1 cellular context compared by ENCODE assay signal in the genomic region with DNA sequence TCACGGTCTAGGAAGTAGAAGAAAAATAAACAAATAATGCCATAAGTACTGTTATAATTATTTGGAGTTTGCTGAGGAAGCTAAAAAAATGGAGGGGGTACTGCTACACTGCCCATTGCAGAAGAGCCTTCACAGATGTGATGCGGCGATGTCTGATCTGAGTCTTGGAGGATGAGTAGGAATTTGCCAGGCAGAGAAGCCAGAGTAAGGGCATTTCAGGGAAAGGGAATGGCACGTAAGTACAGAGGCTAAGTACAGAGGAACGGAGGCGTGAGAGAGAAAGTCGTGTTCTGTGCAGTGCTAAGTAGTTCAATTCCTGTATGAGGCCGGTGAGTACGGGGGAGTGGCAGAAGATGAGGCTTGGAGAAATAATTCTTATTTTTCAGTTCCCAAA.
TF ChIP-seq lines count a peak whose summit lies in the region.

No MANE protein-coding gene starts in this region.

TF ChIP-seq in H1, 55 proteins besides CTCF, POLR2A, EP300 and RAD21:
- TF ChIP-seq CREB1 (IDR thresholded peaks at IDR 0.05) (no peak), SP1 (IDR thresholded peaks at IDR 0.05; ENCODE audit: low read depth, low read length) (no peak), SIN3A (conservative IDR thresholded peaks at IDR 0.05 in 1 of 2, IDR thresholded peaks at IDR 0.05 in 1 of 2; ENCODE audit: low read depth in 1 of 2, low read length in 2 of 2) (no peak), RBBP5 (IDR thresholded peaks at IDR 0.05; ENCODE audit: borderline replicate concordance, low read depth, low read length) (no peak), ASH2L (IDR thresholded peaks at IDR 0.05; ENCODE audit: low read length) (no peak), RFX5 (IDR thresholded peaks at IDR 0.05; ENCODE audit: borderline replicate concordance, low read depth, low read length) (no peak), HDAC2 (IDR thresholded peaks at IDR 0.05; ENCODE audit: borderline replicate concordance in 1 of 2, low read depth in 2 of 2, low read length in 2 of 2) (no peak)
TF ChIP-seq in H1: peak in this region for 0.
